9 cellular contexts compared by ENCODE assay signal in genomic region chr5:159456722-159457462, GRCh38.
A peak's percentile ranks its signal among the peaks of the same experiment; 100 is the strongest.
DNase-seq lines count a peak whose midpoint lies in the region; ATAC-seq and TF ChIP-seq lines count a peak whose summit lies in the region.
"Had no signal": no experiment of that assay in that cellular context is flagged by ENCODE, and none has a peak within 500 bp of the region (broad histone marks: within the 10 kb centered on the region; RNA-seq: fewer than 3 reads in every experiment).

No MANE protein-coding gene starts in this region.

- peak; percentile 28 for DNase-seq in activated gamma-delta T cell treated with anti-CD3 and anti-CD28 coated beads, Interleukin-2, amount 50 U/mL, for 16 hours (ENCODE audit: low read depth)
- DNase-seq in activated gamma-delta T cell (lab: John Stamatoyannopoulos, UW), result no peak
- peak; percentile 40 for DNase-seq in activated CD8-positive, alpha-beta memory T cell treated with anti-CD3 and anti-CD28 coated beads, Interleukin-2, amount 50 U/mL, for 24 hours (ENCODE audit: extremely low read depth)
- peak; percentile 50 to 66 (median 54) for DNase-seq in stimulated activated CD4-positive, alpha-beta T cell treated with anti-CD3 and anti-CD28 coated beads, Interleukin-12 subunit alpha, Interleukin-12 subunit beta, amount 100 ng/mL, for 48 hours (ENCODE audit: low read depth in 2 of 3, low spot score in 1 of 3)
- no peak for DNase-seq in Kasumi-1 (lab: John Stamatoyannopoulos, UW)
- DNase-seq in Peyer's patch, result no peak
- no peak for DNase-seq in ascending aorta (ENCODE audit: low spot score in 2 of 2)

- intact Hi-C loops in ascending aorta (cut with DNase I), result no loop called here

- no peaks in the 10 kb centered on the region for H3K36me3 ChIP-seq in Peyer's patch
- no peaks in the 10 kb centered on the region for H3K36me3 ChIP-seq in ascending aorta

- H3K27me3 ChIP-seq in Peyer's patch (no peaks in the 10 kb centered on the region), ascending aorta (no peaks in the 10 kb centered on the region)

- peak; percentile 84 for ATAC-seq in HG03139 (IDR thresholded peaks at IDR 0.05; ENCODE audit: unreplicated experiment)
- ATAC-seq: naive thymus-derived CD8-positive, alpha-beta T cell had no signal

- H3K4me3 ChIP-seq in Peyer's patch, result no peak overlapping the region
- H3K4me3 ChIP-seq in ascending aorta, result no peak overlapping the region

- TF ChIP-seq CTCF in Peyer's patch (IDR thresholded peaks at IDR 0.05) (no peak), ascending aorta (IDR thresholded peaks at IDR 0.05) (no peak)

- H3K27ac ChIP-seq in Peyer's patch (no peak overlapping the region), ascending aorta (no peak overlapping the region)

- no peaks in the 10 kb centered on the region for H3K4me1 ChIP-seq in Peyer's patch
- H3K4me1 ChIP-seq in ascending aorta, result peaks cover 0 to 4% of the 10 kb centered on the region in 2 donors

- H3K9me3 ChIP-seq in Peyer's patch (no peaks in the 10 kb centered on the region), ascending aorta (no peaks in the 10 kb centered on the region)

- TF ChIP-seq POLR2A in Peyer's patch (IDR thresholded peaks at IDR 0.05), result no peak

Comparison
In these comparisons a context has a peak if more than half of its experiments do, and no peak if none do; other contexts are left out.
1. DNase-seq: peak in activated gamma-delta T cell treated with anti-CD3 and anti-CD28 coated beads, Interleukin-2, amount 50 U/mL, for 16 hours (single experiment), activated CD8-positive, alpha-beta memory T cell treated with anti-CD3 and anti-CD28 coated beads, Interleukin-2, amount 50 U/mL, for 24 hours (single experiment) and stimulated activated CD4-positive, alpha-beta T cell treated with anti-CD3 and anti-CD28 coated beads, Interleukin-12 subunit alpha, Interleukin-12 subunit beta, amount 100 ng/mL, for 48 hours (3 of 3); none in activated gamma-delta T cell (single experiment), Kasumi-1 (0 of 2), Peyer's patch (0 of 3) and ascending aorta (0 of 2).